In the genomic region with DNA sequence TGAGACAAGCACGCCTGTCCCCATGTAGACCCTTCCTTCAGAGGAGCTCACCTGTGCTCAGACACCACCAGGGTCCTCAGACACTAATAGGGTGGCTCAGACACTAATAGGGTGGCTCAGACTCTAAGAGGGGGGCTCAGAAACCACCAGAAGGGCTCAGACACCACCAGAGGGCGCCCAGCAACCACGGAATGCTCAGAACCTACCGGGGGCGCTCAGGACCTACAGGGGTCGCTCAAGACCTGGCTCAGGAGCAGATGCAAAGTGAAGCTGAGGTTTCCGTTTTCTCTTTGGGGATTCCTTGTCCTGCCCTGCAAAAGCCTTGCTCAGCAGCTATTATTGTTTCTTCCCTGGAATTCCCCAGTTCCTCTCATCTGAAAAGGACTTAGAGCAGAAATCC, we compare ENCODE assay signal across 8 cellular contexts.
A peak's percentile ranks its signal among the peaks of the same experiment; 100 is the strongest.
DNase-seq lines count a peak whose midpoint lies in the region; ATAC-seq and TF ChIP-seq lines count a peak whose summit lies in the region.
"Not testable (repeated sequence)": the region's sequence is repeated elsewhere in the genome, so short reads cannot be mapped to it uniquely, and the experiment has no call there.

No MANE protein-coding gene starts in this region.

- TF ChIP-seq CTCF in CD8-positive, alpha-beta T cell (IDR thresholded peaks at IDR 0.05); omental fat pad (IDR thresholded peaks at IDR 0.05): not testable (repeated sequence)

- not testable (repeated sequence) for H3K4me3 Mint-ChIP-seq in CD8-positive, alpha-beta T cell

- ATAC-seq in CD8-positive, alpha-beta T cell, result peak; percentile 95
- ATAC-seq in GM19035 (IDR thresholded peaks at IDR 0.05; ENCODE audit: unreplicated experiment), result peak; percentile 98
- peak; percentile 98 for ATAC-seq in GM21515 (IDR thresholded peaks at IDR 0.05; ENCODE audit: unreplicated experiment)
- ATAC-seq in HG02763 (IDR thresholded peaks at IDR 0.05; ENCODE audit: unreplicated experiment), result peak; percentile 81
- ATAC-seq in HG03097 (IDR thresholded peaks at IDR 0.05; ENCODE audit: low FRiP score, unreplicated experiment), result peak; percentile 96
- ATAC-seq in HG03521 (IDR thresholded peaks at IDR 0.05; ENCODE audit: unreplicated experiment), result peak; percentile 80
- peak; percentile 94 to 100 for ATAC-seq in activated naive CD4-positive, alpha-beta T cell treated with anti-CD3 and anti-CD28 coated beads, Interleukin-2, amount 50 U/mL, for 72 hours
- ATAC-seq in omental fat pad (ENCODE audit: low FRiP score), result peak; percentile 59

- not testable (repeated sequence) for H3K27ac ChIP-seq in CD8-positive, alpha-beta T cell (ENCODE audit: low read depth, low read length)

- not testable (repeated sequence) for H3K4me3 ChIP-seq in CD8-positive, alpha-beta T cell (ENCODE audit: low read depth, low read length)

- H3K36me3 ChIP-seq in CD8-positive, alpha-beta T cell (ENCODE audit: insufficient read depth, low read length), result not testable (repeated sequence)

- H3K27me3 Mint-ChIP-seq in CD8-positive, alpha-beta T cell (ENCODE audit: low read depth), result not testable (repeated sequence)

- not testable (repeated sequence) for H3K27ac Mint-ChIP-seq in CD8-positive, alpha-beta T cell; activated naive CD4-positive, alpha-beta T cell treated with anti-CD3 and anti-CD28 coated beads, Interleukin-2, amount 50 U/mL, for 72 hours

- intact Hi-C loops in CD8-positive, alpha-beta T cell (cut with DNase I, micrococcal nuclease), result not testable (repeated sequence)

- not testable (repeated sequence) for H3K9me3 ChIP-seq in CD8-positive, alpha-beta T cell (ENCODE audit: low read length)

- not testable (repeated sequence) for H3K27me3 ChIP-seq in CD8-positive, alpha-beta T cell (ENCODE audit: insufficient read depth, low read length)

- not testable (repeated sequence) for H3K4me1 ChIP-seq in CD8-positive, alpha-beta T cell (ENCODE audit: insufficient read depth, low read length)

- H3K36me3 Mint-ChIP-seq in CD8-positive, alpha-beta T cell; activated naive CD4-positive, alpha-beta T cell treated with anti-CD3 and anti-CD28 coated beads, Interleukin-2, amount 50 U/mL, for 72 hours: not testable (repeated sequence)

- not testable (repeated sequence) for H3K4me1 Mint-ChIP-seq in CD8-positive, alpha-beta T cell (ENCODE audit: low read depth)

- not testable (repeated sequence) for H3K9me3 Mint-ChIP-seq in CD8-positive, alpha-beta T cell; activated naive CD4-positive, alpha-beta T cell treated with anti-CD3 and anti-CD28 coated beads, Interleukin-2, amount 50 U/mL, for 72 hours

- not testable (repeated sequence) for DNase-seq in CD8-positive, alpha-beta T cell; activated naive CD4-positive, alpha-beta T cell treated with anti-CD3 and anti-CD28 coated beads, Interleukin-2, amount 50 U/mL, for 72 hours (ENCODE audit: low spot score in 2 of 2); omental fat pad (ENCODE audit: low spot score)

- POLR2A ChIA-PET in CD8-positive, alpha-beta T cell (lab: Charles Lee), result not testable (repeated sequence)

- CTCF ChIA-PET in CD8-positive, alpha-beta T cell (lab: Charles Lee), result not testable (repeated sequence)
